Comparison of ENCODE assay signal across 8 cellular contexts in genomic region chr15:53891862-53892261, GRCh38.
DNase-seq lines count a peak whose midpoint lies in the region; ATAC-seq and TF ChIP-seq lines count a peak whose summit lies in the region.
"Not testable (repeated sequence)": the region's sequence is repeated elsewhere in the genome, so short reads cannot be mapped to it uniquely, and the experiment has no call there.

No MANE protein-coding gene starts in this region.

- H4K20me1 ChIP-seq in neural progenitor cell (ENCODE audit: low read depth): not testable (repeated sequence)

- intact Hi-C loops in Panc1 (cut with micrococcal nuclease; ENCODE audit: unreplicated experiment): not testable (repeated sequence)

- POLR2A ChIA-PET in Panc1 (lab: Charles Lee); WTC11 (lab: Charles Lee): not testable (repeated sequence)

- H3K79me2 ChIP-seq in neural progenitor cell (ENCODE audit: low read depth): not testable (repeated sequence)

- not testable (repeated sequence) for H3K27ac Mint-ChIP-seq in WTC11, neural progenitor cell

- H3K9me3 Mint-ChIP-seq in WTC11, neural progenitor cell: not testable (repeated sequence)

- H3K27me3 ChIP-seq in BE2C; Panc1 (ENCODE audit: control insufficient read depth, insufficient read depth, low read length); neural progenitor cell: not testable (repeated sequence)

- not testable (repeated sequence) for H3K4me3 ChIP-seq in BE2C (ENCODE audit: low read depth, low read length); LNCaP clone FGC (ENCODE audit: low read depth, low read length); Panc1 (ENCODE audit: low read depth in 2 of 2, low read length in 2 of 2); epithelial cell of esophagus (ENCODE audit: low read length); neural progenitor cell

- H3K27me3 Mint-ChIP-seq in WTC11 (ENCODE audit: low read depth); neural progenitor cell (ENCODE audit: insufficient read depth, low read depth): not testable (repeated sequence)

- H3K9me3 ChIP-seq in BE2C; Panc1 (ENCODE audit: control insufficient read depth, insufficient read depth, low read depth, low read length); neural progenitor cell (ENCODE audit: low read depth): not testable (repeated sequence)

- in situ Hi-C loops in Panc1 (cut with HindIII; ENCODE audit: low pct_unique_long_range_greater_than_20kb, low sequenced_read_pairs): not testable (repeated sequence)

- H3K4me1 ChIP-seq in BE2C; Panc1 (ENCODE audit: control insufficient read depth, insufficient read depth, low read length); neural progenitor cell: not testable (repeated sequence)

- H3K9ac ChIP-seq in neural progenitor cell: not testable (repeated sequence)

- not testable (repeated sequence) for H3K36me3 ChIP-seq in BE2C; Panc1 (ENCODE audit: control insufficient read depth, insufficient read depth, low read length); neural progenitor cell

- not testable (repeated sequence) for H3K27ac ChIP-seq in Panc1 (ENCODE audit: low read length); neural progenitor cell

- H3K36me3 Mint-ChIP-seq in WTC11, neural progenitor cell: not testable (repeated sequence)

- H3F3A ChIP-seq in neural progenitor cell (ENCODE audit: low read depth): not testable (repeated sequence)

- H2AFZ ChIP-seq in neural progenitor cell (replicated peaks): not testable (repeated sequence)

- CTCF ChIA-PET in Panc1 (lab: Charles Lee): not testable (repeated sequence)
- CTCF ChIA-PET in WTC11 (lab: Charles Lee): interaction anchor here (0.6 to 2.4 kb wide), 11 partner anchors 9 to 1325 kb away, joined by 3 to 11 read pairs (median 4); partner anchors contain the start of gene UNC13C

- not testable (repeated sequence) for DNase-seq in BE2C; GM10266 (ENCODE audit: extremely low spot score); LNCaP clone FGC (ENCODE audit: low read depth); Panc1 (ENCODE audit: low read depth, low spot score); WTC11 (ENCODE audit: low spot score); neural progenitor cell (ENCODE audit: low spot score)
- DNase-seq in NCI-H82 (lab: John Stamatoyannopoulos, UW) (peak; percentile 12), epithelial cell of esophagus (ENCODE audit: low read depth) (peak; percentile 56)

- not testable (repeated sequence) for ATAC-seq in Panc1, WTC11

- BruUV-seq in Panc1 (replicated peaks; lab: Mats Ljungman, UMichigan): not testable (repeated sequence)

- H3K4me2 ChIP-seq in neural progenitor cell: not testable (repeated sequence)

- H3K4me1 Mint-ChIP-seq in WTC11: peaks cover 13% of the 10 kb centered on the region
- H3K4me1 Mint-ChIP-seq in neural progenitor cell: not testable (repeated sequence)

- TF ChIP-seq CTCF in BE2C (IDR thresholded peaks at IDR 0.05; ENCODE audit: low read depth, low read length): peak; percentile 40
- TF ChIP-seq CTCF in GM10266 (IDR thresholded peaks at IDR 0.05; ENCODE audit: control insufficient read depth, insufficient read depth, low read depth, missing control alignments): peak; percentile 10
- TF ChIP-seq CTCF in LNCaP clone FGC (IDR thresholded peaks at IDR 0.05; ENCODE audit: control insufficient read depth, extremely low read depth, insufficient read depth): peak; percentile 54
- TF ChIP-seq CTCF in Panc1 (IDR thresholded peaks at IDR 0.05): peak; percentile 44
- 0 out of 2 replicates have a peak, but pooled peaks have one; percentile 13 for TF ChIP-seq CTCF in WTC11 (IDR thresholded peaks at IDR 0.05)
- TF ChIP-seq CTCF in epithelial cell of esophagus (IDR thresholded peaks at IDR 0.05; ENCODE audit: insufficient read depth, low read depth, low read length, missing control alignments): peak; percentile 56
- peak; percentile 21 for TF ChIP-seq CTCF in neural progenitor cell (IDR thresholded peaks at IDR 0.05)

- not testable (repeated sequence) for H3K4me3 Mint-ChIP-seq in WTC11, neural progenitor cell
